21 cellular contexts compared by ENCODE assay signal in the genomic region with DNA sequence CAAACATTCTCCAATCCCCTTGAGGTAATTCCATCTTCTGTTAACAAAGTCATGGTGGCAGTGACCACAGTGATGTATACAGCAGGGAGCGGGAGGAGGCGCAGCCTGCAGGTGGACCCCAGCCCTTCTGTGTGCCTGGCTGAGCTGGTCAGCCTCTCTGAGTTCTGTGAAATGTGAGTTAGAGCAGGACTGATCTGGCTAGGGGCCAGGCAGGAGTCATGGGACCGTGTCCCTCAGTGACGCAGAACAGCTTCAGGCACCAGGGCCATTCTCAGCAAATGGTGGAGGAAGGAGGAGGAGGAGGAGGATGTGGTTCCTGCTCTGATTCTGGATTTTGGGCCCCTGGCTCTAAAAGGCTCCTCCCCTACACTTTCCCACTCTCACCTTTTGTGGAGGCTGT. TPM values are rescaled to one million over a fixed set of nuclear protein-coding genes. Genes with fewer than 3 reads are reported as not detected.
"Had no signal": no experiment of that assay in that cellular context is flagged by ENCODE, and none has a peak within 500 bp of the region (broad histone marks: within the 10 kb centered on the region; RNA-seq: fewer than 3 reads in every experiment).

No MANE protein-coding gene starts in this region.

- H3K27me3 ChIP-seq: brain microvascular endothelial cell, ovary had no signal

- H3K27ac ChIP-seq: brain microvascular endothelial cell, gastroesophageal sphincter, ovary had no signal

- H3K4me1 Mint-ChIP-seq: endodermal cell, T-helper 17 cell had no signal

- H3K4me3 Mint-ChIP-seq: activated CD8-positive, alpha-beta T cell treated with anti-CD3 and anti-CD28 coated beads for 36 hours; activated naive CD8-positive, alpha-beta T cell treated with anti-CD3 and anti-CD28 coated beads, Interleukin-2, amount 10 ng/mL, durations not matched to agents 7 days and 5 days; activated T-helper 1 cell treated with anti-CD3 and anti-CD28 coated beads, Interleukin-12 subunit alpha, Interleukin-12 subunit beta, Interleukin-2, Interleukin-4 antibody, amounts not matched to agents 30 ng/mL and 10 ng/mL and 1 ng/mL, durations not matched to agents 14 hours and 24 hours and 36 hours; endodermal cell; neural crest cell; T-helper 17 cell had no signal

- H3K9me3 Mint-ChIP-seq: activated CD8-positive, alpha-beta T cell treated with anti-CD3 and anti-CD28 coated beads for 36 hours; activated naive CD8-positive, alpha-beta T cell treated with anti-CD3 and anti-CD28 coated beads, Interleukin-2, amount 10 ng/mL, durations not matched to agents 7 days and 5 days; activated T-helper 1 cell treated with anti-CD3 and anti-CD28 coated beads, Interleukin-12 subunit alpha, Interleukin-12 subunit beta, Interleukin-2, Interleukin-4 antibody, amounts not matched to agents 30 ng/mL and 10 ng/mL and 1 ng/mL, durations not matched to agents 14 hours and 24 hours and 36 hours; endodermal cell; neural crest cell had no signal

- DNase-seq: activated CD4-positive, alpha-beta T cell treated with anti-CD3 and anti-CD28 coated beads for 48 hours; activated CD8-positive, alpha-beta memory T cell treated with anti-CD3 and anti-CD28 coated beads, Interleukin-2, amount 50 U/mL, for 4 hours; activated CD8-positive, alpha-beta T cell treated with anti-CD3 and anti-CD28 coated beads for 36 hours; activated naive CD4-positive, alpha-beta T cell; activated naive CD8-positive, alpha-beta T cell treated with anti-CD3 and anti-CD28 coated beads, Interleukin-2, amount 10 ng/mL, durations not matched to agents 7 days and 5 days; brain microvascular endothelial cell; cerebellar nuclear complex; dermis blood vessel endothelial cell; endodermal cell; erythroblast; midbrain; ovary; retina; stimulated activated CD4-positive, alpha-beta T cell treated with anti-CD3 and anti-CD28 coated beads, Interleukin-4, amount 100 ng/mL, for 24 hours; stimulated activated naive CD4-positive, alpha-beta T cell; T-helper 17 cell; trophoblast cell had no signal

- ATAC-seq: activated CD8-positive, alpha-beta T cell treated with anti-CD3 and anti-CD28 coated beads for 36 hours; gastroesophageal sphincter; T-helper 17 cell had no signal

- H3K4me3 ChIP-seq: gastroesophageal sphincter, lung, ovary had no signal

- H3K36me3 Mint-ChIP-seq: activated naive CD8-positive, alpha-beta T cell treated with anti-CD3 and anti-CD28 coated beads, Interleukin-2, amount 10 ng/mL, durations not matched to agents 7 days and 5 days had no signal

RNA-seq across cellular contexts. Expression of a gene that starts 6.9 kb away (rescaled TPM):
- total RNA-seq: activated CD8-positive, alpha-beta T cell treated with anti-CD3 and anti-CD28 coated beads for 36 hours; activated naive CD8-positive, alpha-beta T cell treated with anti-CD3 and anti-CD28 coated beads, Interleukin-2, amount 10 ng/mL, durations not matched to agents 7 days and 5 days; activated T-helper 1 cell treated with anti-CD3 and anti-CD28 coated beads, Interleukin-12 subunit alpha, Interleukin-12 subunit beta, Interleukin-2, Interleukin-4 antibody, amounts not matched to agents 30 ng/mL and 10 ng/mL and 1 ng/mL, durations not matched to agents 14 hours and 24 hours and 36 hours had no signal
